In the genomic region with DNA sequence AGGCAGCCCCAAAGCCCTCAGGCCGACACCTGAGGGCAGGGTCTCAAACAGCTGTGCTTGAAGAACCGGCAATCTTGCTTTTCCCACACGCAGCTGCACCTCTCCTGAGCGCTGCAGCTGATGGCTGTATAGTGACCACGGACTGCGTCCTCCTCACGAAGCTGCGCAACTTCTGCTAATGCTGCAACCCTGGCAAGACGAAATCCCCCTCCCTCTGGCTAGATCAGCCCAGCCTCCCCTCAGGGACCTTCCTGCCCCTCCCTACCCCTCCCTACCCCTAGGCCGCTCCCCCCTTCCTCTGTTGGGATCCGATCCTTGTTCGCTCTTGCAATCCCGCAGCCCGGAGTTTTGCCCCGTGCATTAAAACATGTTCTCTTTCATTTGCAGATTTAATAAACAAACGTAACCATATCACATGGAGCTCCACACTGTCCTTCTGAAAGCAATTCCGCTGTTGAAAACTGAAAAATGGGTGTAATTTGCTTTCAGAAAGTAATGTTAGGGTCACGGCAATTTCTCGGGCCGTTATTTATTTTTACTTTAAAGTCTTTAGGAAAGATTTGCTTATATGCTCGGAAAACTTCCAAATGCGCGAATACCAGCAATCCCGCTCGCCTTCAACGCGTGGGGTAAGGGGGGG, we compare ENCODE assay signal across 10 cellular contexts. TPM values are rescaled to one million over a fixed set of nuclear protein-coding genes. Genes with fewer than 3 reads are reported as not detected.
DNase-seq lines count a peak whose midpoint lies in the region; ATAC-seq and TF ChIP-seq lines count a peak whose summit lies in the region.
"Had no signal": no experiment of that assay in that cellular context is flagged by ENCODE, and none has a peak within 500 bp of the region (broad histone marks: within the 10 kb centered on the region; RNA-seq: fewer than 3 reads in every experiment).

No MANE protein-coding gene starts in this region.

- peaks cover 3% of the 10 kb centered on the region for H3K9me3 Mint-ChIP-seq in osteocyte (ENCODE audit: unreplicated experiment)

- peaks cover 4% of the 10 kb centered on the region for H3K36me3 Mint-ChIP-seq in osteocyte (ENCODE audit: unreplicated experiment)

- H3K4me1 Mint-ChIP-seq in osteocyte (ENCODE audit: unreplicated experiment): peaks cover 38% of the 10 kb centered on the region

- H3K27ac ChIP-seq in BLaER1 treated with 17β-estradiol and CSF1 and Interleukin-3, amounts not matched to agents 10 nM and 100 nM: no peak overlapping the region
- no peak overlapping the region for H3K27ac ChIP-seq in colonic mucosa
- H3K27ac ChIP-seq: neutrophil, SK-N-MC had no signal

- peaks cover 67 to 86% (median 81%) of the 10 kb centered on the region in 11 experiments for H3K27me3 ChIP-seq in BLaER1 treated with 17β-estradiol and CSF1 and Interleukin-3, amounts not matched to agents 10 nM and 100 nM
- peaks cover 95% of the 10 kb centered on the region for H3K27me3 ChIP-seq in colonic mucosa

- TF ChIP-seq CTCF in colonic mucosa (IDR thresholded peaks at IDR 0.05): no peak
- TF ChIP-seq CTCF in osteocyte (IDR thresholded peaks at IDR 0.05): no peak

- H3K4me1 ChIP-seq in BLaER1 treated with 17β-estradiol and CSF1 and Interleukin-3, amounts not matched to agents 10 nM and 100 nM: peaks cover 17 to 31% (median 23%) of the 10 kb centered on the region in 10 experiments
- peaks cover 6% of the 10 kb centered on the region for H3K4me1 ChIP-seq in colonic mucosa

- H3K27ac Mint-ChIP-seq in osteocyte (ENCODE audit: unreplicated experiment): no peak overlapping the region

- H3K4me2 ChIP-seq in BLaER1 treated with 17β-estradiol and CSF1 and Interleukin-3, amounts not matched to agents 10 nM and 100 nM: peak overlapping the region; percentile 43 to 84 (median 64)

- peaks cover 51 to 69% (median 60%) of the 10 kb centered on the region in 11 experiments for H3K9me3 ChIP-seq in BLaER1 treated with 17β-estradiol and CSF1 and Interleukin-3, amounts not matched to agents 10 nM and 100 nM (replicated peaks in 1 of 11)
- H3K9me3 ChIP-seq in colonic mucosa: no peaks in the 10 kb centered on the region
- H3K9me3 ChIP-seq: neutrophil had no signal

- ATAC-seq in GM21390 (IDR thresholded peaks at IDR 0.05; ENCODE audit: unreplicated experiment) (no peak), HG03342 (IDR thresholded peaks at IDR 0.05; ENCODE audit: unreplicated experiment) (no peak)

- H3K4me3 ChIP-seq in BLaER1 treated with 17β-estradiol and CSF1 and Interleukin-3, amounts not matched to agents 10 nM and 100 nM: peak overlapping the region; percentile 32 to 65 (median 52); a peak in 19 of 20 replicates
- H3K4me3 ChIP-seq in colonic mucosa: peak overlapping the region; percentile 12
- H3K4me3 ChIP-seq: SK-N-MC had no signal

- no peak overlapping the region; a peak in 1 of 22 replicates for H3K9ac ChIP-seq in BLaER1 treated with 17β-estradiol and CSF1 and Interleukin-3, amounts not matched to agents 10 nM and 100 nM
- no peak overlapping the region for H3K9ac ChIP-seq in colonic mucosa (ENCODE audit: low read depth in 2 of 2, low read length in 2 of 2)

- H4K20me1 ChIP-seq in BLaER1 treated with 17β-estradiol and CSF1 and Interleukin-3, amounts not matched to agents 10 nM and 100 nM: peaks cover 0 to 8% (median 3%) of the 10 kb centered on the region in 11 experiments; a peak in 4 of 22 replicates

- intact Hi-C loops in colonic mucosa (cut with DNase I): loop anchor here (10.0 kb wide), 1 partner anchor 208 kb away; no protein-coding TSS in a partner anchor

- DNase-seq in Daoy (ENCODE audit: low read depth) (peak; percentile 48), colonic mucosa (no peak), osteocyte (ENCODE audit: extremely low spot score, unreplicated experiment) (no peak), hypothalamus (lab: John Stamatoyannopoulos, UW) (no peak)
- no peak for DNase-seq in stimulated activated CD4-positive, alpha-beta T cell treated with anti-CD3 and anti-CD28 coated beads, Interleukin-2, amount 100 ng/mL, for 48 hours

- peak overlapping the region; percentile 63 for H3K4me3 Mint-ChIP-seq in osteocyte (ENCODE audit: unreplicated experiment)

- H3K36me3 ChIP-seq in BLaER1 treated with 17β-estradiol and CSF1 and Interleukin-3, amounts not matched to agents 10 nM and 100 nM: no peaks in the 10 kb centered on the region
- no peaks in the 10 kb centered on the region for H3K36me3 ChIP-seq in colonic mucosa
- H3K36me3 ChIP-seq: neutrophil had no signal

- peaks cover 97% of the 10 kb centered on the region for H3K27me3 Mint-ChIP-seq in osteocyte (ENCODE audit: unreplicated experiment)

RNA-seq across cellular contexts. Expression of a gene that starts 4.8 kb away (rescaled TPM):
- total RNA-seq in Daoy (2014; rRNA removed; shearing (Covaris generic)): 16.7 and 17.5 TPM in 2 replicates
- total RNA-seq in colonic mucosa (under 1 TPM; 0.25 to 0.77 TPM), osteocyte (3.9 and 4.6 TPM in 2 replicates)
